ENCODE assay signal across 19 cellular contexts in genomic region chr19:12975221-12975756, GRCh38. TPM values are rescaled to one million over a fixed set of nuclear protein-coding genes. Genes with fewer than 3 reads are reported as not detected.
DNase-seq lines count a peak whose midpoint lies in the region; FAIRE-seq and TF ChIP-seq lines count a peak whose summit lies in the region.
"Had no signal": no experiment of that assay in that cellular context is flagged by ENCODE, and none has a peak within 500 bp of the region (broad histone marks: within the 10 kb centered on the region; RNA-seq: fewer than 3 reads in every experiment).

No MANE protein-coding gene starts in this region.

- H2AK5ac ChIP-seq in H1 (ENCODE audit: low read depth, low read length): no peak overlapping the region

- no peak overlapping the region for H2BK120ac ChIP-seq in H1 (replicated peaks; ENCODE audit: low read depth, low read length)

- no peak overlapping the region for H3K9ac ChIP-seq in H1 (replicated peaks in 1 of 4; ENCODE audit: extremely low read depth in 1 of 4, low read depth in 3 of 4, low read length in 3 of 4)

- no peaks in the 10 kb centered on the region for H3K23me2 ChIP-seq in H1 (ENCODE audit: low read depth, low read length)

- H3K36me3 ChIP-seq in H1 (ENCODE audit: control insufficient read depth in 2 of 4, insufficient read depth in 4 of 4, low read length in 3 of 4): no peaks in the 10 kb centered on the region
- H3K36me3 ChIP-seq: Peyer's patch had no signal

- no peaks in the 10 kb centered on the region for H3K4me1 ChIP-seq in H1 (replicated peaks in 1 of 4; ENCODE audit: control insufficient read depth in 3 of 4, insufficient read depth in 4 of 4, low read length in 3 of 4)

- no peak overlapping the region for H2BK15ac ChIP-seq in H1 (ENCODE audit: low read length)

- no peaks in the 10 kb centered on the region for H3K9me3 ChIP-seq in H1 (ENCODE audit: insufficient read depth in 2 of 2, low read depth in 1 of 2, low read length in 1 of 2)
- H3K9me3 ChIP-seq: A549, Peyer's patch had no signal

- peak; percentile 56 for DNase-seq in NCI-H82 (lab: John Stamatoyannopoulos, UW)
- DNase-seq in NCI-H82 treated with DMSO at 0.1 percent for 48 hours (lab: John Stamatoyannopoulos, UW; ENCODE audit: unreplicated experiment): no peak
- DNase-seq in D341Med (ENCODE audit: low spot score): peak; percentile 73
- peak; percentile 90 for DNase-seq in NCI-H2171 treated with DMSO at 0.1 percent for 48 hours (lab: John Stamatoyannopoulos, UW)
- DNase-seq in H1 (ENCODE audit: low read depth in 1 of 2, low spot score in 2 of 2): no peak
- no peak for DNase-seq in AG20443 (ENCODE audit: low spot score)
- no peak for DNase-seq in NCI-H146 treated with DMSO at 0.1 percent for 48 hours (lab: John Stamatoyannopoulos, UW; ENCODE audit: unreplicated experiment)
- no peak for DNase-seq in activated CD4-positive, alpha-beta T cell treated with anti-CD3 and anti-CD28 coated beads, Interleukin-2, amount 50 U/mL, for 4 hours
- DNase-seq: COR-L47, DMS53, NCI-H146, NCI-H774, Peyer's patch, SHP77 treated with DMSO at 0.1 percent for 48 hours, T-helper 2 cell had no signal

- no peak overlapping the region for H3K18ac ChIP-seq in H1 (ENCODE audit: extremely low read depth, low read length)

- no peak overlapping the region for H3K27ac ChIP-seq in H1 (ENCODE audit: low read depth, low read length)
- H3K27ac ChIP-seq: Peyer's patch had no signal

- H4K5ac ChIP-seq in H1 (ENCODE audit: insufficient read length, low read depth, low read length): no peak overlapping the region

- no peaks in the 10 kb centered on the region for H3K27me3 ChIP-seq in H1 (replicated peaks in 1 of 4; ENCODE audit: control insufficient read depth in 3 of 4, extremely low read depth in 1 of 4, insufficient read depth in 3 of 4, low read length in 3 of 4)
- H3K27me3 ChIP-seq: Peyer's patch had no signal

- no peak overlapping the region for H3K4me2 ChIP-seq in H1 (ENCODE audit: insufficient read depth in 1 of 2, low read depth in 2 of 2, low read length in 2 of 2)

- H2AFZ ChIP-seq in H1 (ENCODE audit: low read length): no peak overlapping the region

- no peaks in the 10 kb centered on the region for H4K20me1 ChIP-seq in H1 (replicated peaks in 1 of 2; ENCODE audit: control insufficient read depth in 1 of 2, insufficient read depth in 2 of 2, low read length in 2 of 2)

- TF ChIP-seq POLR2A in H1 (IDR thresholded peaks at IDR 0.05; ENCODE audit: control extremely low read depth in 1 of 2, low read depth in 2 of 2, low read length in 2 of 2): no peak

- no peak overlapping the region for H3K14ac ChIP-seq in H1 (ENCODE audit: insufficient read length)

- no peak overlapping the region for H2BK5ac ChIP-seq in H1 (ENCODE audit: low read depth, low read length)

- H3K23ac ChIP-seq in H1 (ENCODE audit: insufficient read length): no peak overlapping the region

- no peak for TF ChIP-seq CTCF in H1 (IDR thresholded peaks at IDR 0.05; ENCODE audit: control extremely low read depth in 1 of 3, insufficient read depth in 1 of 3, low read depth in 1 of 3, low read length in 3 of 3)

- H4K8ac ChIP-seq in H1 (ENCODE audit: extremely low read depth, insufficient read depth, low read length): peak overlapping the region; percentile 68; the same call in 1 of the 2 replicates

- H2BK20ac ChIP-seq in H1 (ENCODE audit: low read length): no peak overlapping the region

- no peaks in the 10 kb centered on the region for H3K79me1 ChIP-seq in H1 (ENCODE audit: low read depth, low read length)

- POLR2A ChIA-PET in H1 (lab: Charles Lee; ENCODE audit: partially characterized antibody): interaction anchor here (1.1 to 2.4 kb wide), 3 partner anchors 56 to 143 kb away, joined by 4 to 5 read pairs (median 4); partner anchors contain the start of genes NACC1 and SYCE2

- TF ChIP-seq RAD21 in H1 (IDR thresholded peaks at IDR 0.05 in 1 of 2, conservative IDR thresholded peaks at IDR 0.05 in 1 of 2; ENCODE audit: low read depth in 2 of 2, low read length in 2 of 2): no peak

- H2BK12ac ChIP-seq in H1 (ENCODE audit: low read depth, low read length): no peak overlapping the region

- TF ChIP-seq EP300 in H1 (IDR thresholded peaks at IDR 0.05; ENCODE audit: borderline replicate concordance in 1 of 2, low read depth in 2 of 2, low read length in 2 of 2): no peak

- no peak for FAIRE-seq in H1 (lab: Jason Lieb, UNC)
- FAIRE-seq: A549, H54 had no signal

- H3K79me2 ChIP-seq in H1 (ENCODE audit: control insufficient read depth in 1 of 2, insufficient read depth in 2 of 2, low read length in 2 of 2): no peaks in the 10 kb centered on the region

- H3K4ac ChIP-seq in H1 (replicated peaks; ENCODE audit: insufficient read length, low read depth, low read length): no peak overlapping the region

- 98% methylated on average over 11 of the region's 18 CpGs; no CpG with 5 or more reads in 1 of the 2 experiments for WGBS in H1 (ENCODE audit: extremely low coverage in 1 of 2, insufficient coverage in 1 of 2, insufficient read length in 1 of 2, insufficient replicate concordance in 2 of 2, low coverage in 1 of 2, low lambda C conversion rate in 2 of 2, missing lambda C conversion rate in 1 of 2), 2 experiments

- CTCF ChIA-PET in H1 (lab: Charles Lee; ENCODE audit: partially characterized antibody): interaction anchor here (0.8 to 16.3 kb wide), 12 partner anchors 9 to 156 kb away, joined by 3 to 431 read pairs (median 10); partner anchors contain the start of genes DAND5 and LYL1

- no peak overlapping the region for H4K91ac ChIP-seq in H1 (replicated peaks; ENCODE audit: insufficient read length, low read length)

- H3K56ac ChIP-seq in H1 (replicated peaks; ENCODE audit: insufficient read length, low read depth, low read length): no peak overlapping the region

- H3K4me3 ChIP-seq in H1 (ENCODE audit: extremely low read depth in 1 of 4, insufficient read depth in 2 of 4, low read depth in 3 of 4, low read length in 4 of 4): no peak overlapping the region
- H3K4me3 ChIP-seq: A549, Peyer's patch had no signal

TF ChIP-seq in H1, 55 proteins besides CTCF, POLR2A, EP300 and RAD21 (continues in another document):
- no peak for TF ChIP-seq HDAC6 (IDR thresholded peaks at IDR 0.05; ENCODE audit: low read depth, low read length)
- TF ChIP-seq CEBPB (IDR thresholded peaks at IDR 0.05; ENCODE audit: low read depth, low read length): no peak

RNA-seq across cellular contexts. Expression of gene DAND5, which starts 5.9 kb away (rescaled TPM):
- total RNA-seq in H1 (2021; fragmentation: NEBNext Ultra II Directional; extraction: Animal tissue kit (Norgen Biotek cat#: 25700)): 0.17 and 0.25 TPM in 2 replicates
- polyA plus RNA-seq in H1 (2011; rRNA removed): 0.13 and 0.14 TPM in 2 replicates
- polyA plus RNA-seq in H1 (2011; cell fraction: cytosol; rRNA removed): 0.23 TPM
- 0.29 TPM for polyA plus RNA-seq in H1 (2011; cell fraction: nucleus; rRNA removed)
- 0.25 to 0.41 TPM (median 0.35 TPM) in 4 replicates for polyA plus RNA-seq in H1 (2012, experiment 1 of 2)
- not detected for polyA plus RNA-seq in H1 (2012, experiment 2 of 2)
- 0.20 TPM for polyA plus RNA-seq in H1 (2013, experiment 1 of 2)
- 0.18 TPM for polyA plus RNA-seq in H1 (2013, experiment 2 of 2)
- 0.32 TPM in 2 replicates for polyA minus RNA-seq in H1 (2011; rRNA and poly(A)+ RNA removed)
- not detected for polyA minus RNA-seq in H1 (2011; cell fraction: cytosol; rRNA and poly(A)+ RNA removed)
- polyA minus RNA-seq in H1 (2011; cell fraction: nucleus; rRNA and poly(A)+ RNA removed): not detected
- total RNA-seq: LHCN-M2 had no signal
- polyA plus RNA-seq: IgD-negative memory B cell had no signal

RNA-seq across cellular contexts. Expression of gene GADD45GIP1, which starts 18.3 kb away (rescaled TPM):
- 42.2 and 45.5 TPM in 2 replicates for total RNA-seq in H1 (2021; fragmentation: NEBNext Ultra II Directional; extraction: Animal tissue kit (Norgen Biotek cat#: 25700))
- 42.6 and 58.5 TPM in 2 replicates for polyA plus RNA-seq in H1 (2011; rRNA removed)
- 69.9 TPM for polyA plus RNA-seq in H1 (2011; cell fraction: cytosol; rRNA removed)
- 48.3 TPM for polyA plus RNA-seq in H1 (2011; cell fraction: nucleus; rRNA removed)
- 29.8 to 63.8 TPM (median 59.7 TPM) in 4 replicates for polyA plus RNA-seq in H1 (2012, experiment 1 of 2)
- 33.7 TPM for polyA plus RNA-seq in H1 (2012, experiment 2 of 2)
- polyA plus RNA-seq in H1 (2013, experiment 1 of 2): 51.0 TPM
- 51.7 TPM for polyA plus RNA-seq in H1 (2013, experiment 2 of 2)
- 3.9 and 4.2 TPM in 2 replicates for polyA minus RNA-seq in H1 (2011; rRNA and poly(A)+ RNA removed)
- polyA minus RNA-seq in H1 (2011; cell fraction: cytosol; rRNA and poly(A)+ RNA removed): 18.5 TPM
- 9.9 TPM for polyA minus RNA-seq in H1 (2011; cell fraction: nucleus; rRNA and poly(A)+ RNA removed)

RNA-seq across cellular contexts. Expression of gene NFIX, which starts 20.0 kb away (rescaled TPM):
- total RNA-seq in H1 (2021; fragmentation: NEBNext Ultra II Directional; extraction: Animal tissue kit (Norgen Biotek cat#: 25700)): 0.20 and 0.27 TPM in 2 replicates
- polyA plus RNA-seq in H1 (2011; rRNA removed): 0.03 and 0.08 TPM in 2 replicates
- 0.05 TPM for polyA plus RNA-seq in H1 (2011; cell fraction: cytosol; rRNA removed)
- 0.14 TPM for polyA plus RNA-seq in H1 (2011; cell fraction: nucleus; rRNA removed)
- polyA plus RNA-seq in H1 (2012, experiment 1 of 2): 0.09 to 0.22 TPM (median 0.12 TPM) in 3 of 4 replicates, not detected in the other
- polyA plus RNA-seq in H1 (2012, experiment 2 of 2): 0.07 TPM
- polyA plus RNA-seq in H1 (2013, experiment 1 of 2): 0.26 TPM
- 0.18 TPM for polyA plus RNA-seq in H1 (2013, experiment 2 of 2)
- 0.02 and 0.13 TPM in 2 replicates for polyA minus RNA-seq in H1 (2011; rRNA and poly(A)+ RNA removed)
- not detected for polyA minus RNA-seq in H1 (2011; cell fraction: cytosol; rRNA and poly(A)+ RNA removed)
- 0.40 TPM for polyA minus RNA-seq in H1 (2011; cell fraction: nucleus; rRNA and poly(A)+ RNA removed)

RNA-seq across cellular contexts. Expression of gene RAD23A, which starts 29.6 kb away (rescaled TPM):
- 73.3 and 76.1 TPM in 2 replicates for total RNA-seq in H1 (2021; fragmentation: NEBNext Ultra II Directional; extraction: Animal tissue kit (Norgen Biotek cat#: 25700))
- polyA plus RNA-seq in H1 (2011; rRNA removed): 40.0 and 80.1 TPM in 2 replicates
- polyA plus RNA-seq in H1 (2011; cell fraction: cytosol; rRNA removed): 55.5 TPM
- polyA plus RNA-seq in H1 (2011; cell fraction: nucleus; rRNA removed): 103 TPM
- polyA plus RNA-seq in H1 (2012, experiment 1 of 2): 80.4 to 113 TPM (median 97.5 TPM) in 4 replicates
- 81.2 TPM for polyA plus RNA-seq in H1 (2012, experiment 2 of 2)
- polyA plus RNA-seq in H1 (2013, experiment 1 of 2): 109 TPM
- polyA plus RNA-seq in H1 (2013, experiment 2 of 2): 104 TPM
- 20.4 and 29.3 TPM in 2 replicates for polyA minus RNA-seq in H1 (2011; rRNA and poly(A)+ RNA removed)
- polyA minus RNA-seq in H1 (2011; cell fraction: cytosol; rRNA and poly(A)+ RNA removed): 60.7 TPM
- 34.6 TPM for polyA minus RNA-seq in H1 (2011; cell fraction: nucleus; rRNA and poly(A)+ RNA removed)

RNA-seq across cellular contexts. Expression of gene CALR, which starts 36.9 kb away (rescaled TPM):
- total RNA-seq in H1 (2021; fragmentation: NEBNext Ultra II Directional; extraction: Animal tissue kit (Norgen Biotek cat#: 25700)): 1,155 and 1,177 TPM in 2 replicates
- polyA plus RNA-seq in H1 (2011; rRNA removed): 418 and 591 TPM in 2 replicates
- 688 TPM for polyA plus RNA-seq in H1 (2011; cell fraction: cytosol; rRNA removed)
- 550 TPM for polyA plus RNA-seq in H1 (2011; cell fraction: nucleus; rRNA removed)
- 1,095 to 1,152 TPM (median 1,124 TPM) in 4 replicates for polyA plus RNA-seq in H1 (2012, experiment 1 of 2)
- polyA plus RNA-seq in H1 (2012, experiment 2 of 2): 936 TPM
- 1,404 TPM for polyA plus RNA-seq in H1 (2013, experiment 1 of 2)
- 1,687 TPM for polyA plus RNA-seq in H1 (2013, experiment 2 of 2)
- 818 and 963 TPM in 2 replicates for polyA minus RNA-seq in H1 (2011; rRNA and poly(A)+ RNA removed)
- polyA minus RNA-seq in H1 (2011; cell fraction: cytosol; rRNA and poly(A)+ RNA removed): 466 TPM
- 318 TPM for polyA minus RNA-seq in H1 (2011; cell fraction: nucleus; rRNA and poly(A)+ RNA removed)

Comparison
In these comparisons a context has a peak if more than half of its experiments do, and no peak if none do; other contexts are left out.
1. DNase-seq: peak in NCI-H82 (single experiment), D341Med (single experiment) and NCI-H2171 treated with DMSO at 0.1 percent for 48 hours (single experiment); none in NCI-H82 treated with DMSO at 0.1 percent for 48 hours (single experiment), H1 (0 of 2), AG20443 (single experiment), NCI-H146 treated with DMSO at 0.1 percent for 48 hours (single experiment) and activated CD4-positive, alpha-beta T cell treated with anti-CD3 and anti-CD28 coated beads, Interleukin-2, amount 50 U/mL, for 4 hours (0 of 2).